25 cellular contexts compared by ENCODE assay signal in the genomic region with DNA sequence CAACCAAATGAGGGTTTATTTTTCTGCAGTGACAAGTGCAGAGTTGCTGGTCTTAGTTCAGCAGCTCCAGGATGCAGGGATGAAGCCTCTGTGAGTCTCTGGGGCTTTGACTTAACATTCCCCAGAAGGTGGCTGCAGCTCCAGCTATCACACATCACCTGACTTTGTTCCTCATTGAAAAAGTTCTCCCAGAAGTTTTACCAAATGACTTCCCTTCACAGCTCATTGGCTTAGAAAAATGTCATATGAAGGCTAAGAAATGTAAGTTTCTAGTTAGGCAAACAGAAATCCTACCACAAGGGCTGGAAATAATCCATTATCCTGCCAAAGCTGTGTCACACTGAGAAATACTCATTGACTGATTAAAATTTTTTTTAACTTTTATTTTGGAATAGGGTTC.
"Had no signal": no experiment of that assay in that cellular context is flagged by ENCODE, and none has a peak within 500 bp of the region (broad histone marks: within the 10 kb centered on the region; RNA-seq: fewer than 3 reads in every experiment).

No MANE protein-coding gene starts in this region.

- H3K36me3 ChIP-seq: MG63, SJCRH30 had no signal

- ATAC-seq: HepG2, Panc1, PC-3, Right ventricle myocardium inferior, SK-N-SH treated with all-trans-retinoic acid at 6 μM for 48 hours had no signal

- H3K27me3 ChIP-seq: MG63, SJCRH30 had no signal

- FAIRE-seq: HepG2 had no signal

- H3K9me3 ChIP-seq: MG63, SJCRH30 had no signal

- H3K4me3 ChIP-seq: MG63, SJCRH30 had no signal

- H3K27ac ChIP-seq: SJCRH30 had no signal

- H3K4me1 ChIP-seq: SJCRH30 had no signal

- DNase-seq: IMR-90, Karpas-422, KG1, MG63, NCI-H1092, NCI-H1105 treated with DMSO at 0.1 percent for 48 hours, NCI-H1417 treated with DMSO at 0.1 percent for 48 hours, NCI-H146, NCI-H1694 treated with DMSO at 0.1 percent for 48 hours, NCI-H2029, NCI-H2081 treated with DMSO at 0.1 percent for 48 hours, NCI-H2171, NCI-H226, NCI-H446, NCI-H510A, NCI-H524 treated with DMSO at 0.1 percent for 48 hours, NCI-H69, NCI-H774, PC-3, SHP77 treated with DMSO at 0.1 percent for 48 hours, SJCRH30 had no signal
